ENCODE assay signal across 25 cellular contexts in genomic region chr7:7214398-7215347, GRCh38.
"Had no signal": no experiment of that assay in that cellular context is flagged by ENCODE, and none has a peak within 500 bp of the region (broad histone marks: within the 10 kb centered on the region; RNA-seq: fewer than 3 reads in every experiment).

No MANE protein-coding gene starts in this region.

- H3K27ac ChIP-seq: adrenal gland, lower lobe of right lung, testis, upper lobe of left lung had no signal

- H3K27me3 Mint-ChIP-seq: activated CD4-positive, alpha-beta T cell treated with anti-CD3 and anti-CD28 coated beads, Interleukin-2, amount 10 ng/mL, durations not matched to agents 7 days and 5 days; progenitor cell of endocrine pancreas; stimulated activated memory B cell treated with anti-CD40 and anti-IgM and Interleukin-4, amounts not matched to agents 10 μg/mL and 1 μg/mL and 100 μg/mL, for 72 hours had no signal

- H3K27ac Mint-ChIP-seq: activated naive CD4-positive, alpha-beta T cell treated with anti-CD3 and anti-CD28 coated beads, Interleukin-2, amount 50 U/mL, for 72 hours; activated T-cell treated with anti-CD3 and anti-CD28 coated beads, Interleukin-2, amount 50 U/mL, for 72 hours; mesothelial cell of epicardium; progenitor cell of endocrine pancreas; stimulated activated memory B cell treated with anti-CD40 and anti-IgM and Interleukin-4, amounts not matched to agents 10 μg/mL and 1 μg/mL and 100 μg/mL, for 72 hours had no signal

- H3K9me3 Mint-ChIP-seq: activated T-cell treated with anti-CD3 and anti-CD28 coated beads, Interleukin-2, amount 50 U/mL, for 72 hours; neural crest cell; stimulated activated memory B cell treated with anti-CD40 and anti-IgM and Interleukin-4, amounts not matched to agents 10 μg/mL and 1 μg/mL and 100 μg/mL, for 72 hours had no signal

- H3K9me3 ChIP-seq: adrenal gland, lower lobe of right lung, testis, upper lobe of left lung had no signal

- H3K36me3 ChIP-seq: adrenal gland had no signal

- H3K4me3 Mint-ChIP-seq: activated CD4-positive, alpha-beta T cell treated with anti-CD3 and anti-CD28 coated beads, Interleukin-2, amount 10 ng/mL, durations not matched to agents 7 days and 5 days; activated T-cell treated with anti-CD3 and anti-CD28 coated beads, Interleukin-2, amount 50 U/mL, for 72 hours; mesothelial cell of epicardium; neural crest cell; stimulated activated memory B cell treated with anti-CD40 and anti-IgM and Interleukin-4, amounts not matched to agents 10 μg/mL and 1 μg/mL and 100 μg/mL, for 72 hours had no signal

- H3K4me1 ChIP-seq: adrenal gland, testis had no signal

- DNase-seq: activated CD4-positive, alpha-beta T cell treated with anti-CD3 and anti-CD28 coated beads, Interleukin-2, amount 10 ng/mL, durations not matched to agents 7 days and 5 days; activated gamma-delta T cell; activated T-cell treated with anti-CD3 and anti-CD28 coated beads, Interleukin-2, amount 50 U/mL, for 72 hours; adrenal gland; cerebellar nuclear complex; cortex of kidney; effector memory CD4-positive, alpha-beta T cell; foreskin melanocyte; glutamatergic neuron; hypothalamus; islet precursor cell; left colon; lower lobe of right lung; stimulated activated CD4-positive, alpha-beta T cell treated with anti-CD3 and anti-CD28 coated beads, Interleukin-12 subunit alpha, Interleukin-12 subunit beta, amount 100 ng/mL, for 4 hours; stimulated activated CD4-positive, alpha-beta T cell treated with anti-CD3 and anti-CD28 coated beads, Interleukin-2, amount 100 ng/mL, for 48 hours; T-helper 1 cell; testis; upper lobe of left lung had no signal

- H3K4me3 ChIP-seq: adrenal gland, lower lobe of right lung, testis, upper lobe of left lung had no signal

- H3K4me1 Mint-ChIP-seq: neural crest cell had no signal

- ATAC-seq: activated CD4-positive, CD25-positive, alpha-beta regulatory T cell treated with anti-CD3 and anti-CD28 coated beads, Interleukin-2, amount 50 U/mL, for 24 hours; activated naive CD4-positive, alpha-beta T cell treated with anti-CD3 and anti-CD28 coated beads, Interleukin-2, amount 50 U/mL, for 72 hours; activated T-cell treated with anti-CD3 and anti-CD28 coated beads, Interleukin-2, amount 50 U/mL, for 72 hours; left colon; lower lobe of right lung; stimulated activated memory B cell treated with anti-CD40 and anti-IgM and Interleukin-4, amounts not matched to agents 10 μg/mL and 1 μg/mL and 100 μg/mL, for 72 hours had no signal

- H3K27me3 ChIP-seq: adrenal gland, testis, upper lobe of left lung had no signal

- FAIRE-seq: bronchial epithelial cell had no signal
